In the genomic region with DNA sequence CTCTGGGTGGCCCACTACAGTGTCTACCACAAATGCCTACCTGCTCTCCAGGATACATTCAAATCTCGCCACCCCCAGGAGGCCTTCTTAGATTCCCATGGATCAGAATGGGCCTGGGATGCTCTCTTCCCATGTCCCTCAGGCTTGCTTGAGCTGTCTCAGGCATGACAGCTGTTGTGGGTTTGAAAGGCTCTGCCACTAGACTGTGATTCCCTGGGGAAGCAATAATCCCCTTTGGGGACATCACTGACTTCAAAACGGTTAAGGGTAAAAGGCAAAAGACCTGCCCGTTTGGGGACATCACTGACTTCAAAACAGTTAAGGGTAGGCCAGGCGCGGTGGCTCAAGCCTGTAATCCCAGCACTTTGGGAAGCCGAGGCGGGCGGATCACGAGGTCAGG, we compare ENCODE assay signal across 21 cellular contexts.
"Had no signal": no experiment of that assay in that cellular context is flagged by ENCODE, and none has a peak within 500 bp of the region (broad histone marks: within the 10 kb centered on the region; RNA-seq: fewer than 3 reads in every experiment).

No MANE protein-coding gene starts in this region.

- H3K4me3 Mint-ChIP-seq: activated CD4-positive, alpha-beta T cell treated with anti-CD3 and anti-CD28 coated beads for 36 hours; activated CD8-positive, alpha-beta memory T cell treated with anti-CD3 and anti-CD28 coated beads, Interleukin-2, amount 10 ng/mL, durations not matched to agents 7 days and 5 days; activated CD8-positive, alpha-beta T cell treated with anti-CD3 and anti-CD28 coated beads, Interleukin-2, amount 10 ng/mL, durations not matched to agents 7 days and 5 days; activated naive CD4-positive, alpha-beta T cell treated with anti-CD3 and anti-CD28 coated beads, Interleukin-2, amount 50 U/mL, for 24 hours; activated naive CD8-positive, alpha-beta T cell treated with anti-CD3 and anti-CD28 coated beads, Interleukin-2, amount 50 U/mL, for 24 hours had no signal

- ATAC-seq: activated CD4-positive, alpha-beta T cell treated with anti-CD3 and anti-CD28 coated beads for 36 hours; activated CD8-positive, alpha-beta memory T cell treated with anti-CD3 and anti-CD28 coated beads, Interleukin-2, amount 10 ng/mL, durations not matched to agents 7 days and 5 days; activated CD8-positive, alpha-beta T cell treated with anti-CD3 and anti-CD28 coated beads, Interleukin-2, amount 10 ng/mL, durations not matched to agents 7 days and 5 days; activated naive CD8-positive, alpha-beta T cell treated with anti-CD3 and anti-CD28 coated beads, Interleukin-2, amount 50 U/mL, for 24 hours; gastroesophageal sphincter; naive thymus-derived CD4-positive, alpha-beta T cell; psoas muscle had no signal

- H3K36me3 Mint-ChIP-seq: activated CD8-positive, alpha-beta memory T cell treated with anti-CD3 and anti-CD28 coated beads, Interleukin-2, amount 10 ng/mL, durations not matched to agents 7 days and 5 days; naive thymus-derived CD4-positive, alpha-beta T cell had no signal

- DNase-seq: activated CD4-positive, alpha-beta T cell treated with anti-CD3 and anti-CD28 coated beads for 36 hours; activated CD4-positive, CD25-positive, alpha-beta regulatory T cell; activated CD8-positive, alpha-beta memory T cell treated with anti-CD3 and anti-CD28 coated beads, Interleukin-2, amount 10 ng/mL, durations not matched to agents 7 days and 5 days; activated CD8-positive, alpha-beta T cell treated with anti-CD3 and anti-CD28 coated beads, Interleukin-2, amount 10 ng/mL, durations not matched to agents 7 days and 5 days; activated naive CD8-positive, alpha-beta T cell treated with anti-CD3 and anti-CD28 coated beads, Interleukin-2, amount 50 U/mL, for 24 hours; activated T-cell treated with anti-CD3 and anti-CD28 coated beads, Interleukin-2, amount 50 U/mL, for 48 hours; amygdala; caudate nucleus; islet precursor cell; left ventricle myocardium inferior; mesendoderm; naive thymus-derived CD4-positive, alpha-beta T cell; nucleus accumbens; psoas muscle; sigmoid colon; stimulated activated CD4-positive, alpha-beta T cell treated with anti-CD3 and anti-CD28 coated beads, Interleukin-2, amount 100 ng/mL, for 24 hours; stimulated activated naive CD4-positive, alpha-beta T cell treated with Interleukin-2 at 50 U/mL for 16 hours; T-helper 9 cell had no signal

- H3K9me3 Mint-ChIP-seq: activated naive CD4-positive, alpha-beta T cell treated with anti-CD3 and anti-CD28 coated beads, Interleukin-2, amount 50 U/mL, for 24 hours; activated naive CD8-positive, alpha-beta T cell treated with anti-CD3 and anti-CD28 coated beads, Interleukin-2, amount 50 U/mL, for 24 hours; activated T-helper 2 cell treated with anti-CD3 and anti-CD28 coated beads, Interferon-gamma antibody, Interleukin-2, Interleukin-4, amounts not matched to agents 10 μg/mL and 5 μg/mL and 100 μg/mL, durations not matched to agents 14 hours and 24 hours and 36 hours had no signal

- H3K27ac Mint-ChIP-seq: activated CD4-positive, alpha-beta T cell treated with anti-CD3 and anti-CD28 coated beads for 36 hours; activated CD8-positive, alpha-beta memory T cell treated with anti-CD3 and anti-CD28 coated beads, Interleukin-2, amount 10 ng/mL, durations not matched to agents 7 days and 5 days; activated CD8-positive, alpha-beta T cell treated with anti-CD3 and anti-CD28 coated beads, Interleukin-2, amount 10 ng/mL, durations not matched to agents 7 days and 5 days; activated naive CD4-positive, alpha-beta T cell treated with anti-CD3 and anti-CD28 coated beads, Interleukin-2, amount 50 U/mL, for 24 hours; activated naive CD8-positive, alpha-beta T cell treated with anti-CD3 and anti-CD28 coated beads, Interleukin-2, amount 50 U/mL, for 24 hours; activated T-helper 2 cell treated with anti-CD3 and anti-CD28 coated beads, Interferon-gamma antibody, Interleukin-2, Interleukin-4, amounts not matched to agents 10 μg/mL and 5 μg/mL and 100 μg/mL, durations not matched to agents 14 hours and 24 hours and 36 hours had no signal
